Comparison of ENCODE assay signal across 1 cellular context in genomic region chr21:37008705-37009104, GRCh38.
TF ChIP-seq lines count a peak whose summit lies in the region.

No MANE protein-coding gene starts in this region.

TF ChIP-seq in K562, 482 proteins besides CTCF, POLR2A, EP300 and RAD21:
- TF ChIP-seq FOXK2 (conservative IDR thresholded peaks at IDR 0.05 in 1 of 2, IDR thresholded peaks at IDR 0.05 in 1 of 2; ENCODE audit: low read depth in 2 of 2) (no peak), ZNF512 (tag; IDR thresholded peaks at IDR 0.05) (no peak), SMARCE1 (IDR thresholded peaks at IDR 0.05) (no peak), E2F6 (IDR thresholded peaks at IDR 0.05; ENCODE audit: borderline replicate concordance in 1 of 2, extremely low read depth in 1 of 2, insufficient read depth in 1 of 2, insufficient read length in 1 of 2, low read depth in 1 of 2, low read length in 1 of 2, poor library complexity in 1 of 2, severe bottlenecking in 1 of 2) (no peak), IRF1 (CRISPR knock-in tag; IDR thresholded peaks at IDR 0.05; ENCODE audit: borderline replicate concordance) (no peak)
